ENCODE assay signal across 9 cellular contexts in genomic region chr1:180698580-180698979, GRCh38.
"Had no signal": no experiment of that assay in that cellular context is flagged by ENCODE, and none has a peak within 500 bp of the region (broad histone marks: within the 10 kb centered on the region; RNA-seq: fewer than 3 reads in every experiment).

No MANE protein-coding gene starts in this region.

- H3K27ac ChIP-seq: HL-60 had no signal

- H3K36me3 ChIP-seq: HAP-1 had no signal

- H3K27me3 Mint-ChIP-seq: IgD-negative memory B cell had no signal

- ATAC-seq: GM23338, HCT116, HepG2 had no signal

- H3K9me3 ChIP-seq: HAP-1 had no signal

- H3K4me2 ChIP-seq: GM23338 had no signal

- H2AFZ ChIP-seq: GM23338 had no signal

- H3K4me3 ChIP-seq: GM23338, HAP-1 had no signal

- H3K4me3 Mint-ChIP-seq: GM23338, IgD-negative memory B cell had no signal

- DNase-seq: H7, KG1 had no signal

- FAIRE-seq: H1, HepG2 had no signal

- H3K27ac Mint-ChIP-seq: GM23338, IgD-negative memory B cell had no signal
